ENCODE assay signal across 9 cellular contexts in genomic region chr2:112692914-112693313, GRCh38. TPM values are rescaled to one million over a fixed set of nuclear protein-coding genes. Genes with fewer than 3 reads are reported as not detected.
DNase-seq lines count a peak whose midpoint lies in the region; ATAC-seq and TF ChIP-seq lines count a peak whose summit lies in the region.
"Had no signal": no experiment of that assay in that cellular context is flagged by ENCODE, and none has a peak within 500 bp of the region (broad histone marks: within the 10 kb centered on the region; RNA-seq: fewer than 3 reads in every experiment).

No MANE protein-coding gene starts in this region.

- no TSS peak for BruUV-seq in Caco-2 (replicated peaks; lab: Mats Ljungman, UMichigan)

- H3K27ac Mint-ChIP-seq in Caco-2 (ENCODE audit: unreplicated experiment) = peak overlapping the region; percentile 17

- H3K36me3 Mint-ChIP-seq in Caco-2 (ENCODE audit: insufficient read depth, unreplicated experiment) = no peaks in the 10 kb centered on the region

- no peaks in the 10 kb centered on the region for H3K9me3 Mint-ChIP-seq in Caco-2 (ENCODE audit: unreplicated experiment)

- peak overlapping the region; percentile 68 for H3K27ac ChIP-seq in brain microvascular endothelial cell
- peak overlapping the region in 17 of 21 experiments; percentile 10 to 78 (median 50) for H3K27ac ChIP-seq in skin epidermis

- CTCF ChIA-PET in Caco-2 (lab: Charles Lee) = interaction anchor here (1.3 to 1.6 kb wide), 3 partner anchors 33 to 66 kb away, joined by 6 to 17 read pairs (median 9); partner anchors contain the start of gene SLC20A1

- no peaks in the 10 kb centered on the region for H3K27me3 ChIP-seq in Caco-2 (replicated peaks; ENCODE audit: control insufficient read depth, insufficient read depth, low read length)
- no peaks in the 10 kb centered on the region for H3K27me3 ChIP-seq in brain microvascular endothelial cell (replicated peaks)
- H3K27me3 ChIP-seq: heart left ventricle had no signal

- intact Hi-C loops in Caco-2 (cut with micrococcal nuclease; ENCODE audit: unreplicated experiment) = loop anchor here (1.0 to 5.0 kb wide), 2 partner anchors 33 to 46 kb away; partner anchors contain the start of gene SLC20A1
- intact Hi-C loops in Right ventricle myocardium superior (cut with DNase I) = no loop called here

- H3K4me1 Mint-ChIP-seq in Caco-2 (ENCODE audit: low read depth, unreplicated experiment) = peaks cover 16% of the 10 kb centered on the region

- in situ Hi-C loops in brain microvascular endothelial cell (cut with HindIII; ENCODE audit: low pct_ligation_motif_present, low sequenced_read_pairs) = no loop called here

- ATAC-seq in Right ventricle myocardium superior (ENCODE audit: poor library complexity) (no peak), HG03108 (IDR thresholded peaks at IDR 0.05; ENCODE audit: unreplicated experiment) (no peak), GM21526 (IDR thresholded peaks at IDR 0.05; ENCODE audit: low FRiP score, unreplicated experiment) (no peak), GM18517 (IDR thresholded peaks at IDR 0.05; ENCODE audit: unreplicated experiment) (no peak)

- H3K4me1 ChIP-seq in Caco-2 = peaks cover 10% of the 10 kb centered on the region

- TF ChIP-seq CTCF in Caco-2 (IDR thresholded peaks at IDR 0.05; ENCODE audit: insufficient read depth in 1 of 2, low read depth in 1 of 2, low read length in 1 of 2, severe bottlenecking in 1 of 2, unreplicated experiment in 1 of 2) (no peak), brain microvascular endothelial cell (IDR thresholded peaks at IDR 0.05; ENCODE audit: low read depth, low read length, missing control alignments) (no peak)

- no peak overlapping the region for H3K4me3 Mint-ChIP-seq in Caco-2 (ENCODE audit: unreplicated experiment)

- H3K27me3 Mint-ChIP-seq in Caco-2 (ENCODE audit: insufficient read depth, unreplicated experiment) = no peaks in the 10 kb centered on the region

- POLR2A ChIA-PET in Caco-2 (lab: Charles Lee) = interaction anchor here (0.8 kb wide), 1 partner anchor 34 kb away, joined by 3 read pairs; no protein-coding TSS in a partner anchor

- H3K4me3 ChIP-seq in Caco-2 (ENCODE audit: low read depth, low read length) (no peak overlapping the region), brain microvascular endothelial cell (ENCODE audit: low read depth, low read length) (no peak overlapping the region), skin epidermis (no peak overlapping the region)
- H3K4me3 ChIP-seq: heart left ventricle had no signal

- no peaks in the 10 kb centered on the region for H3K9me3 ChIP-seq in Caco-2
- H3K9me3 ChIP-seq: heart left ventricle had no signal

- DNase-seq in Caco-2 (no peak), NCI-H226 (peak; percentile 54), brain microvascular endothelial cell (no peak), Right ventricle myocardium superior (no peak)

- H3K36me3 ChIP-seq in Caco-2 (ENCODE audit: control insufficient read depth, insufficient read depth, low read length) (no peaks in the 10 kb centered on the region), brain microvascular endothelial cell (replicated peaks) (no peaks in the 10 kb centered on the region)
- H3K36me3 ChIP-seq: heart left ventricle had no signal

RNA-seq across cellular contexts. Expression of gene NT5DC4, which starts 27.9 kb away (rescaled TPM):
- total RNA-seq in Caco-2 (2022) (3.3 and 4.0 TPM in 2 replicates), Right ventricle myocardium superior (not detected)

RNA-seq across cellular contexts. Expression of gene SLC20A1, which starts 47.2 kb away (rescaled TPM):
- 91.1 and 102 TPM in 2 replicates for total RNA-seq in Caco-2 (2022)
- total RNA-seq in Right ventricle myocardium superior = 9.7 TPM
